ENCODE assay signal across 1 cellular context in the genomic region with DNA sequence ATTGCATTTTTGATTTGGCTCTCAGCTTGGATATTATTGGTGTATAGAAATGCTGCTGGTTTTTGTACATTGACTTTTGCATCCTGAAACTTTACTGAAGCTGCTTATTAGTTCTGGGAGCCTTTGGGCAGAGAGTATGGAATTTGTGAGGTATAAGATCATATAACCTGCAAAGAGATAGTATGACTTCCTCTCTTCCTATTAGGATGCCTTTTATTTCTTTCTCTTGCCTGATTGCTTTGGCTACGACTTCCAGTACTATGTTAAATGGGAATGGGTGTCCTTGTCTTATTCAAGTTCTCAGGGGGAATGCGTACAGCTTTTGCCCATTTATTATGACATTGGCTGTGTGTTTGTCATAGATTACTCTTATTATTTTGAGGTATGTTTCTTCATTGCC.
TF ChIP-seq lines count a peak whose summit lies in the region.

No MANE protein-coding gene starts in this region.

TF ChIP-seq in HepG2, 621 proteins besides CTCF, POLR2A, EP300 and RAD21 (continued from another document):
- TF ChIP-seq, protein P1, sequence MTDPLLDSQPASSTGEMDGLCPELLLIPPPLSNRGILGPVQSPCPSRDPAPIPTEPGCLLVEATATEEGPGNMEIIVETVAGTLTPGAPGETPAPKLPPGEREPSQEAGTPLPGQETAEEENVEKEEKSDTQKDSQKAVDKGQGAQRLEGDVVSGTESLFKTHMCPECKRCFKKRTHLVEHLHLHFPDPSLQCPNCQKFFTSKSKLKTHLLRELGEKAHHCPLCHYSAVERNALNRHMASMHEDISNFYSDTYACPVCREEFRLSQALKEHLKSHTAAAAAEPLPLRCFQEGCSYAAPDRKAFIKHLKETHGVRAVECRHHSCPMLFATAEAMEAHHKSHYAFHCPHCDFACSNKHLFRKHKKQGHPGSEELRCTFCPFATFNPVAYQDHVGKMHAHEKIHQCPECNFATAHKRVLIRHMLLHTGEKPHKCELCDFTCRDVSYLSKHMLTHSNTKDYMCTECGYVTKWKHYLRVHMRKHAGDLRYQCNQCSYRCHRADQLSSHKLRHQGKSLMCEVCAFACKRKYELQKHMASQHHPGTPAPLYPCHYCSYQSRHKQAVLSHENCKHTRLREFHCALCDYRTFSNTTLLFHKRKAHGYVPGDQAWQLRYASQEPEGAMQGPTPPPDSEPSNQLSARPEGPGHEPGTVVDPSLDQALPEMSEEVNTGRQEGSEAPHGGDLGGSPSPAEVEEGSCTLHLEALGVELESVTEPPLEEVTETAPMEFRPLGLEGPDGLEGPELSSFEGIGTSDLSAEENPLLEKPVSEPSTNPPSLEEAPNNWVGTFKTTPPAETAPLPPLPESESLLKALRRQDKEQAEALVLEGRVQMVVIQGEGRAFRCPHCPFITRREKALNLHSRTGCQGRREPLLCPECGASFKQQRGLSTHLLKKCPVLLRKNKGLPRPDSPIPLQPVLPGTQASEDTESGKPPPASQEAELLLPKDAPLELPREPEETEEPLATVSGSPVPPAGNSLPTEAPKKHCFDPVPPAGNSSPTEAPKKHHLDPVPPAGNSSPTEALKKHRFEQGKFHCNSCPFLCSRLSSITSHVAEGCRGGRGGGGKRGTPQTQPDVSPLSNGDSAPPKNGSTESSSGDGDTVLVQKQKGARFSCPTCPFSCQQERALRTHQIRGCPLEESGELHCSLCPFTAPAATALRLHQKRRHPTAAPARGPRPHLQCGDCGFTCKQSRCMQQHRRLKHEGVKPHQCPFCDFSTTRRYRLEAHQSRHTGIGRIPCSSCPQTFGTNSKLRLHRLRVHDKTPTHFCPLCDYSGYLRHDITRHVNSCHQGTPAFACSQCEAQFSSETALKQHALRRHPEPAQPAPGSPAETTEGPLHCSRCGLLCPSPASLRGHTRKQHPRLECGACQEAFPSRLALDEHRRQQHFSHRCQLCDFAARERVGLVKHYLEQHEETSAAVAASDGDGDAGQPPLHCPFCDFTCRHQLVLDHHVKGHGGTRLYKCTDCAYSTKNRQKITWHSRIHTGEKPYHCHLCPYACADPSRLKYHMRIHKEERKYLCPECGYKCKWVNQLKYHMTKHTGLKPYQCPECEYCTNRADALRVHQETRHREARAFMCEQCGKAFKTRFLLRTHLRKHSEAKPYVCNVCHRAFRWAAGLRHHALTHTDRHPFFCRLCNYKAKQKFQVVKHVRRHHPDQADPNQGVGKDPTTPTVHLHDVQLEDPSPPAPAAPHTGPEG (CRISPR knock-in tag; IDR thresholded peaks at IDR 0.05): no peak
- no peak for TF ChIP-seq ZNF256 (CRISPR knock-in tag; conservative IDR thresholded peaks at IDR 0.05)
- no peak for TF ChIP-seq BHLHE40 (IDR thresholded peaks at IDR 0.05; ENCODE audit: low read length)
- no peak for TF ChIP-seq ZNF543 (CRISPR knock-in tag; IDR thresholded peaks at IDR 0.05)
- no peak for TF ChIP-seq XRCC5 (optimal IDR thresholded peaks at IDR 0.05; ENCODE audit: low read length)
- TF ChIP-seq FOXJ3 (CRISPR knock-in tag; IDR thresholded peaks at IDR 0.05; ENCODE audit: borderline replicate concordance): no peak
- TF ChIP-seq IRX3 (CRISPR knock-in tag; IDR thresholded peaks at IDR 0.05; ENCODE audit: borderline replicate concordance, low read depth): no peak
- no peak for TF ChIP-seq TCF12 (IDR thresholded peaks at IDR 0.05)
- TF ChIP-seq TCF12 (CRISPR knock-in tag; IDR thresholded peaks at IDR 0.05): no peak
- no peak for TF ChIP-seq ZNF772 (CRISPR knock-in tag; IDR thresholded peaks at IDR 0.05)
- TF ChIP-seq HOXA3 (CRISPR knock-in tag; IDR thresholded peaks at IDR 0.05): no peak
- TF ChIP-seq, protein P2, sequence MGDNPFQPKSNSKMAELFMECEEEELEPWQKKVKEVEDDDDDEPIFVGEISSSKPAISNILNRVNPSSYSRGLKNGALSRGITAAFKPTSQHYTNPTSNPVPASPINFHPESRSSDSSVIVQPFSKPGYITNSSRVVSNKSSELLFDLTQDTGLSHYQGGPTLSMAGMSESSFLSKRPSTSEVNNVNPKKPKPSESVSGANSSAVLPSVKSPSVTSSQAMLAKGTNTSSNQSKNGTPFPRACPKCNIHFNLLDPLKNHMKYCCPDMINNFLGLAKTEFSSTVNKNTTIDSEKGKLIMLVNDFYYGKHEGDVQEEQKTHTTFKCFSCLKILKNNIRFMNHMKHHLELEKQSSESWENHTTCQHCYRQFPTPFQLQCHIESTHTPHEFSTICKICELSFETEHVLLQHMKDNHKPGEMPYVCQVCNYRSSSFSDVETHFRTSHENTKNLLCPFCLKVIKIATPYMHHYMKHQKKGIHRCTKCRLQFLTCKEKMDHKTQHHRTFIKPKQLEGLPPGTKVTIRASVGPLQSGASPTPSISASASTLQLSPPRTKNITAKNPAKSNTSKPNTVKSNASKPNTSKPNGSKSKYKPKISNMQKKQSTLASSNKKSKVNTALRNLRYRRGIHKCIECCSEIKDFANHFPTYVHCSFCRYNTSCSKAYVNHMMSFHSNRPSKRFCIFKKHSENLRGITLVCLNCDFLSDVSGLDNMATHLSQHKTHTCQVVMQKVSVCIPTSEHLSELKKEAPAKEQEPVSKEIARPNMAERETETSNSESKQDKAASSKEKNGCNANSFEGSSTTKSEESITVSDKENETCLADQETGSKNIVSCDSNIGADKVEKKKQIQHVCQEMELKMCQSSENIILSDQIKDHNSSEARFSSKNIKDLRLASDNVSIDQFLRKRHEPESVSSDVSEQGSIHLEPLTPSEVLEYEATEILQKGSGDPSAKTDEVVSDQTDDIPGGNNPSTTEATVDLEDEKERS (CRISPR knock-in tag; IDR thresholded peaks at IDR 0.05): peak; percentile 96
- no peak for TF ChIP-seq XBP1 (CRISPR knock-in tag; IDR thresholded peaks at IDR 0.05)
- TF ChIP-seq AGO1 (IDR thresholded peaks at IDR 0.05; ENCODE audit: low read depth, low read length, poor library complexity, severe bottlenecking): no peak
- TF ChIP-seq FOXC1 (CRISPR knock-in tag; IDR thresholded peaks at IDR 0.05; ENCODE audit: borderline replicate concordance): no peak
- TF ChIP-seq ZMYM2 (CRISPR knock-in tag; IDR thresholded peaks at IDR 0.05): peak; percentile 74; the same call in 1 of the 2 replicates
- TF ChIP-seq ZNF335 (CRISPR knock-in tag; IDR thresholded peaks at IDR 0.05): no peak
- no peak for TF ChIP-seq ZNF563 (CRISPR knock-in tag; IDR thresholded peaks at IDR 0.05)
- TF ChIP-seq KDM1A (CRISPR knock-in tag; IDR thresholded peaks at IDR 0.05): 0 out of 2 replicates have a peak, but pooled peaks have one; percentile 24
- no peak for TF ChIP-seq KMT2B (CRISPR knock-in tag; IDR thresholded peaks at IDR 0.05)
